ENCODE assay signal across 8 cellular contexts in the genomic region with DNA sequence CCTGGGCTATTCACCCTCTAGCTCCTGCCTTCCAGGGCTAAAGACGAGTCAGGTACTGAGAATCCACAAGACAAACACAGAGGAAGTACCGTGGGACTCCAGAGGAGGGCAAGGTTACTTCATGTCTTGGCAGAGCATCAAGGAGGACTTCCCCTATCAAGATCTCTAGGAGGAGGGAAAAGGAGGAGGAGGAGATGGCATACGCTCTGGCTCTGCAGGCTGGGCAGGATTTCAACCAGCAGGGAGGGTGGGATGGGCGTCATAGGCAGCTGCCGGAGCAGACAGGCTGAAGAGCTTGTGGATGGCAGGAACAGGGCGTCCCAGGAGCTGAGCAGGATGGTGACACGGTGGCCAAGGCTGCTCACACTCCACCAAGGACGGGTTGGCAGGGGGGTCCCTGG. TPM values are rescaled to one million over a fixed set of nuclear protein-coding genes. Genes with fewer than 3 reads are reported as not detected.
DNase-seq lines count a peak whose midpoint lies in the region; ATAC-seq and TF ChIP-seq lines count a peak whose summit lies in the region.

No MANE protein-coding gene starts in this region.

- H3K4me1 ChIP-seq in sigmoid colon = peaks cover 0 to 33% (median 31%) of the 10 kb centered on the region in 4 donors

- H3K4me3 ChIP-seq in AG04450 (ENCODE audit: low read depth, low read length) = no peak overlapping the region
- no peak overlapping the region for H3K4me3 ChIP-seq in sigmoid colon

- peaks cover 16 to 32% (median 28%) of the 10 kb centered on the region in 4 donors for H3K36me3 ChIP-seq in sigmoid colon

- intact Hi-C loops in Right ventricle myocardium superior (cut with DNase I) = no loop called here
- intact Hi-C loops in sigmoid colon (cut with DNase I) = no loop called here

- 14 to 45% methylated on average over 8 of the region's 8 CpGs for WGBS in sigmoid colon, 2 donors

- H3K27ac ChIP-seq in AG04450 (ENCODE audit: low read depth, low read length) (peak overlapping the region; percentile 47), sigmoid colon (peak overlapping the region; percentile 53 to 90 (median 88))

- CTCF ChIA-PET in AG04450 (lab: Charles Lee) = interaction anchor here (0.6 to 1.4 kb wide), 6 partner anchors 17 to 92 kb away, joined by 3 to 6 read pairs (median 4); a partner anchor contains a TSS

- TF ChIP-seq CTCF in AG04450 (IDR thresholded peaks at IDR 0.05; ENCODE audit: low read depth, low read length) (peak; percentile 59), sigmoid colon (IDR thresholded peaks at IDR 0.05) (peak in 3 of 4 experiments; percentile 12 to 40 (median 27))

- H3K9me3 ChIP-seq in AG04450 (ENCODE audit: control insufficient read depth, insufficient read depth, low read length) (peaks cover 26% of the 10 kb centered on the region), sigmoid colon (no peaks in the 10 kb centered on the region)

- ATAC-seq in Right ventricle myocardium superior (ENCODE audit: poor library complexity) = peak; percentile 85

- H3K27me3 ChIP-seq in AG04450 (ENCODE audit: control insufficient read depth, insufficient read depth, low read length) = no peaks in the 10 kb centered on the region
- no peaks in the 10 kb centered on the region for H3K27me3 ChIP-seq in sigmoid colon

- POLR2A ChIA-PET in AG04450 (lab: Yijun Ruan, JAX) = interaction anchor here (1.4 kb wide), 1 partner anchor 21 kb away, joined by 4 read pairs; a partner anchor contains a TSS

- DNase-seq in AG04450 (ENCODE audit: low read depth, low spot score) (peak; percentile 88), HPDE6-E6E7 (ENCODE audit: extremely low spot score) (peak; percentile 79), T1000 (lab: John Stamatoyannopoulos, UW) (peak; percentile 56), Right ventricle myocardium superior (peak; percentile 80), sigmoid colon (peak; percentile 92), NCI-H146 (lab: John Stamatoyannopoulos, UW) (no peak)
- DNase-seq in stimulated activated naive CD4-positive, alpha-beta T cell treated with Interleukin-2 at 50 U/mL for 16 hours (lab: John Stamatoyannopoulos, UW) = no peak
- no peak for DNase-seq in activated effector memory CD4-positive, alpha-beta T cell treated with Interleukin-2 at 50 U/mL for 16 hours

- TF ChIP-seq POLR2A in sigmoid colon (IDR thresholded peaks at IDR 0.05) = no peak

- TF ChIP-seq EP300 in sigmoid colon (IDR thresholded peaks at IDR 0.05) = peak; percentile 52 to 90 (median 66)

RNA-seq across cellular contexts. Expression of a gene that starts 21.3 kb away (rescaled TPM):
- polyA plus RNA-seq in AG04450 (2011; rRNA removed) = 116 and 160 TPM in 2 replicates
- polyA minus RNA-seq in AG04450 (2011; rRNA and poly(A)+ RNA removed) = 240 and 313 TPM in 2 replicates
- 639 TPM for total RNA-seq in Right ventricle myocardium superior
- 10 to 100 TPM; 73.1 to 90.3 (median 79.2) TPM for total RNA-seq in sigmoid colon
- 100 to 1,000 TPM; 147 to 214 (median 164) TPM for polyA plus RNA-seq in sigmoid colon

RNA-seq across cellular contexts. Expression of a gene that starts 21.4 kb away (rescaled TPM):
- polyA plus RNA-seq in AG04450 (2011; rRNA removed) (67.5 and 77.0 TPM in 2 replicates), sigmoid colon (10 to 100 TPM; 43.2 to 81.4 (median 49.6) TPM)
- 34.9 and 36.6 TPM in 2 replicates for polyA minus RNA-seq in AG04450 (2011; rRNA and poly(A)+ RNA removed)
- total RNA-seq in Right ventricle myocardium superior (21.4 TPM), sigmoid colon (10 to 100 TPM in 3 of 4 donors, 1 to 10 TPM in 1; 9.4 to 30.7 (median 25.5) TPM)

Comparison
In these comparisons a context has a peak if more than half of its experiments do, and no peak if none do; other contexts are left out.
1. DNase-seq: peak in AG04450 (single experiment), HPDE6-E6E7 (single experiment), T1000 (single experiment), Right ventricle myocardium superior (single experiment) and sigmoid colon (single experiment); none in stimulated activated naive CD4-positive, alpha-beta T cell treated with Interleukin-2 at 50 U/mL for 16 hours (single experiment), NCI-H146 (single experiment) and activated effector memory CD4-positive, alpha-beta T cell treated with Interleukin-2 at 50 U/mL for 16 hours (single experiment).